22 cellular contexts compared by ENCODE assay signal in the genomic region with DNA sequence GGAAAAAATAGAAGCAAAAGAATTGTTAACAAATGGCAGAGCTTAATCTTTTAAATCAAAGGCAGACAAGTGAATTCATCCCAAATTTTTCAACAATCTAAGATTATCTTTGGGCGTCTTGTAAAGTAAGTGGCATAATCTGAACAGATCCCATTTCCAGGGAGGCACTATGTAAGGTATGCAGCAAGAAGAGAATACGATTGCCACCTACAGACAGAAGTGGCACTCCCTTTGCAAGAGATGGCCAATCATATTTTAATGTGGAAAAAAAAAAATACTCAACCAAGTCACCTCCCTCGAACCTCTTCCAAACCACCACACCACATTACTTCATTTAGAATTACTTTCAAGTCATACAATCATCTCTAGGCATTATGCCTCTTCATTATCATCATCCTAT. TPM values are rescaled to one million over a fixed set of nuclear protein-coding genes. Genes with fewer than 3 reads are reported as not detected.
DNase-seq lines count a peak whose midpoint lies in the region; ATAC-seq, FAIRE-seq and TF ChIP-seq lines count a peak whose summit lies in the region.
"Had no signal": no experiment of that assay in that cellular context is flagged by ENCODE, and none has a peak within 500 bp of the region (broad histone marks: within the 10 kb centered on the region; RNA-seq: fewer than 3 reads in every experiment).

No MANE protein-coding gene starts in this region.

- H3K9me3 Mint-ChIP-seq in activated T-cell treated with anti-CD3 and anti-CD28 coated beads, Interleukin-2, amount 50 U/mL, for 4 hours: no peaks in the 10 kb centered on the region

- H3K4me1 Mint-ChIP-seq in activated T-cell treated with anti-CD3 and anti-CD28 coated beads, Interleukin-2, amount 50 U/mL, for 4 hours (ENCODE audit: low read depth): peaks cover 4% of the 10 kb centered on the region

- H3K27me3 Mint-ChIP-seq in activated T-cell treated with anti-CD3 and anti-CD28 coated beads, Interleukin-2, amount 50 U/mL, for 4 hours (ENCODE audit: low read depth): peaks cover 31% of the 10 kb centered on the region

- H3K27ac ChIP-seq in 22Rv1: no peak overlapping the region
- H3K27ac ChIP-seq: epithelial cell of prostate, gastrocnemius medialis, right atrium auricular region, testis had no signal

- ATAC-seq in GM19463 (IDR thresholded peaks at IDR 0.05; ENCODE audit: unreplicated experiment) (no peak), HG03039 (IDR thresholded peaks at IDR 0.05; ENCODE audit: unreplicated experiment) (no peak)
- ATAC-seq in activated T-cell treated with anti-CD3 and anti-CD28 coated beads, Interleukin-2, amount 50 U/mL, for 4 hours: no peak
- ATAC-seq: gastrocnemius medialis, left ventricle myocardium superior had no signal

- H3K36me3 Mint-ChIP-seq in activated T-cell treated with anti-CD3 and anti-CD28 coated beads, Interleukin-2, amount 50 U/mL, for 4 hours (ENCODE audit: insufficient read depth): no peaks in the 10 kb centered on the region

- FAIRE-seq in urothelium cell line (lab: Jason Lieb, UNC): no peak

- in situ Hi-C loops in Caki2 (cut with HindIII; ENCODE audit: low pct_unique_long_range_greater_than_20kb, low sequenced_read_pairs) (no loop called here), SK-MEL-5 (cut with HindIII; ENCODE audit: low pct_unique_long_range_greater_than_20kb, low sequenced_read_pairs) (no loop called here)

- TF ChIP-seq CTCF in 22Rv1 (IDR thresholded peaks at IDR 0.05): 0 out of 2 replicates have a peak, but pooled peaks have one; percentile 7

- H3K4me3 Mint-ChIP-seq in activated T-cell treated with anti-CD3 and anti-CD28 coated beads, Interleukin-2, amount 50 U/mL, for 4 hours: no peak overlapping the region
- H3K4me3 Mint-ChIP-seq: activated CD4-positive, alpha-beta T cell treated with anti-CD3 and anti-CD28 coated beads, Interleukin-2, amount 10 ng/mL, durations not matched to agents 24 days and 14 days had no signal

- DNase-seq in Caki2 (ENCODE audit: low read depth): peak; percentile 14
- peak; percentile 35 for DNase-seq in SK-MEL-5 (ENCODE audit: low read depth, low spot score)
- DNase-seq in kidney tubule cell (ENCODE audit: low spot score): peak; percentile 35
- DNase-seq in activated T-cell treated with anti-CD3 and anti-CD28 coated beads, Interleukin-2, amount 50 U/mL, for 4 hours: no peak
- DNase-seq in urothelium cell line (ENCODE audit: low spot score): no peak
- DNase-seq: activated CD4-positive, alpha-beta T cell treated with anti-CD3 and anti-CD28 coated beads, Interleukin-2, amount 10 ng/mL, durations not matched to agents 24 days and 14 days; activated CD8-positive, alpha-beta memory T cell treated with anti-CD3 and anti-CD28 coated beads, Interleukin-2, amount 50 U/mL, for 4 hours; activated effector memory CD4-positive, alpha-beta T cell treated with anti-CD3 and anti-CD28 coated beads, Interleukin-2, amount 50 U/mL, for 16 hours; MG63; NCI-H1694; RPMI8226; SW 1271; testis had no signal

RNA-seq across cellular contexts. Expression of a gene that starts 4.0 kb away (rescaled TPM):
- total RNA-seq in Caki2 (2014; rRNA removed; shearing (Covaris generic); ENCODE audit: low replicate concordance): 8.2 and 10.5 TPM in 2 replicates
- 0.03 and 0.24 TPM in 2 replicates for total RNA-seq in SK-MEL-5 (2014; rRNA removed; shearing (Covaris generic))
- polyA plus RNA-seq in SK-MEL-5 (2015; cell fraction: cytosol; rRNA removed): 0.04 and 0.10 TPM in 2 replicates
- polyA plus RNA-seq in SK-MEL-5 (2015; cell fraction: nucleus; rRNA removed): not detected in 2 replicates
- total RNA-seq in activated T-cell treated with anti-CD3 and anti-CD28 coated beads, Interleukin-2, amount 50 U/mL, for 4 hours: under 1 TPM; 0.03 to 0.11 (median 0.08) TPM
- total RNA-seq: activated CD4-positive, alpha-beta T cell treated with anti-CD3 and anti-CD28 coated beads, Interleukin-2, amount 10 ng/mL, durations not matched to agents 24 days and 14 days; HT1080 had no signal

RNA-seq across cellular contexts. Expression of a gene that starts 55.3 kb away (rescaled TPM):
- total RNA-seq in Caki2 (2014; rRNA removed; shearing (Covaris generic); ENCODE audit: low replicate concordance): not detected in 2 replicates
- not detected in 2 replicates for total RNA-seq in SK-MEL-5 (2014; rRNA removed; shearing (Covaris generic))
- polyA plus RNA-seq in SK-MEL-5 (2015; cell fraction: cytosol; rRNA removed): not detected in 2 replicates
- not detected in 2 replicates for polyA plus RNA-seq in SK-MEL-5 (2015; cell fraction: nucleus; rRNA removed)
- total RNA-seq in activated T-cell treated with anti-CD3 and anti-CD28 coated beads, Interleukin-2, amount 50 U/mL, for 4 hours: not detected
- total RNA-seq: activated CD4-positive, alpha-beta T cell treated with anti-CD3 and anti-CD28 coated beads, Interleukin-2, amount 10 ng/mL, durations not matched to agents 24 days and 14 days; gastrocnemius medialis; HT1080; left ventricle myocardium superior; right atrium auricular region had no signal
- polyA plus RNA-seq: adipose tissue had no signal

Comparison
In these comparisons a context has a peak if more than half of its experiments do, and no peak if none do; other contexts are left out.
1. DNase-seq: peak in Caki2 (single experiment), SK-MEL-5 (single experiment) and kidney tubule cell (single experiment); none in activated T-cell treated with anti-CD3 and anti-CD28 coated beads, Interleukin-2, amount 50 U/mL, for 4 hours (single experiment) and urothelium cell line (single experiment).